ENCODE assay signal across 8 cellular contexts in the genomic region with DNA sequence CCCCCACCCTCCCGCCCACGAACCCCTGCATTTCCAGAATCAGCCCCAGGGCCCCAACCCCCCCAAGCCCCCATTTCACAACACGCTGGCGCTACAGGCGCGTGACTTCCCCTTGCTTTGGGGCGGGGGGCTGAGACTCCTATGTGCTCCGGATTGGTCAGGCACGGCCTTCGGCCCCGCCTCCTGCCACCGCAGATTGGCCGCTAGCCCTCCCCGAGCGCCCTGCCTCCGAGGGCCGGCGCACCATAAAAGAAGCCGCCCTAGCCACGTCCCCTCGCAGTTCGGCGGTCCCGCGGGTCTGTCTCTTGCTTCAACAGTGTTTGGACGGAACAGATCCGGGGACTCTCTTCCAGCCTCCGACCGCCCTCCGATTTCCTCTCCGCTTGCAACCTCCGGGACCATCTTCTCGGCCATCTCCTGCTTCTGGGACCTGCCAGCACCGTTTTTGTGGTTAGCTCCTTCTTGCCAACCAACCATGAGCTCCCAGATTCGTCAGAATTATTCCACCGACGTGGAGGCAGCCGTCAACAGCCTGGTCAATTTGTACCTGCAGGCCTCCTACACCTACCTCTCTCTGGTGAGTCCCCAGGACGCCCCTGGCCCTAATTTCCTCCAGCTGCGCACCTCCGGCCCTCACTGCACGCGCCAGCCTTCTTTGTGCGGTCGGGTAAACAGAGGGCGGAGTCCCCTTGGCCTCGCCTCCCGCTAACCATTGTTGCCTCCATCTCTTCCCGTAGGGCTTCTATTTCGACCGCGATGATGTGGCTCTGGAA. TPM values are rescaled to one million over a fixed set of nuclear protein-coding genes. Genes with fewer than 3 reads are reported as not detected.
DNase-seq lines count a peak whose midpoint lies in the region; ATAC-seq and TF ChIP-seq lines count a peak whose summit lies in the region.

A gene (plus strand): TSS at position 277 of the 773 bp plus-strand sequence. CDS start 199 bp downstream, at position 476.

- H3K4me3 Mint-ChIP-seq in activated CD4-positive, alpha-beta T cell treated with anti-CD3 and anti-CD28 coated beads for 36 hours: peak within 1 kb of the TSS; percentile 86
- peak within 1 kb of the TSS; percentile 93 for H3K4me3 Mint-ChIP-seq in chondrocyte (ENCODE audit: unreplicated experiment)

- peak; percentile 56 for ATAC-seq in HG03439 (IDR thresholded peaks at IDR 0.05; ENCODE audit: unreplicated experiment)
- peak; percentile 79 for ATAC-seq in activated CD4-positive, alpha-beta T cell treated with anti-CD3 and anti-CD28 coated beads for 36 hours

- TF ChIP-seq POLR2A in GM19099 (IDR thresholded peaks at IDR 0.05; ENCODE audit: extremely low read depth, insufficient read length, low read depth): peak; percentile 99

- intact Hi-C loops in activated CD4-positive, alpha-beta T cell treated with anti-CD3 and anti-CD28 coated beads for 36 hours (cut with DNase I, micrococcal nuclease): loop anchor here (1.0 to 10.0 kb wide), 16 partner anchors 11 to 496 kb away; a partner anchor contains a TSS

- POLR2A ChIA-PET in activated CD4-positive, alpha-beta T cell treated with anti-CD3 and anti-CD28 coated beads for 36 hours (lab: Charles Lee): interaction anchor here (0.6 kb wide), 1 partner anchor 36 kb away, joined by 4 read pairs; no protein-coding TSS in a partner anchor

- peak within 1 kb of the TSS; percentile 90 for H3K27ac Mint-ChIP-seq in activated CD4-positive, alpha-beta T cell treated with anti-CD3 and anti-CD28 coated beads for 36 hours
- H3K27ac Mint-ChIP-seq in chondrocyte (ENCODE audit: unreplicated experiment): peak within 1 kb of the TSS; percentile 96

- H3K36me3 Mint-ChIP-seq in activated CD4-positive, alpha-beta T cell treated with anti-CD3 and anti-CD28 coated beads for 36 hours (ENCODE audit: low read depth): peaks cover 55% of the 10 kb centered on the region
- peaks cover 21% of the 10 kb centered on the region for H3K36me3 Mint-ChIP-seq in chondrocyte (ENCODE audit: low read depth)

- peak; percentile 87 to 93 for DNase-seq in AML-193 (lab: John Stamatoyannopoulos, UW)
- DNase-seq in NCI-H510A treated with DMSO at 0.1 percent for 48 hours (lab: John Stamatoyannopoulos, UW): peak; percentile 87
- DNase-seq in activated CD4-positive, alpha-beta T cell treated with anti-CD3 and anti-CD28 coated beads for 36 hours: peak; percentile 95
- DNase-seq in chondrocyte (ENCODE audit: low spot score): peak; percentile 97
- peak; percentile 87 for DNase-seq in kidney glomerular epithelial cell (lab: John Stamatoyannopoulos, UW)
- DNase-seq in stimulated activated CD4-positive, alpha-beta T cell treated with anti-CD3 and anti-CD28 coated beads, Interleukin-15, amount 100 ng/mL, for 48 hours (ENCODE audit: low read depth in 2 of 2): peak; percentile 87 to 91

- no peaks in the 10 kb centered on the region for H3K27me3 Mint-ChIP-seq in activated CD4-positive, alpha-beta T cell treated with anti-CD3 and anti-CD28 coated beads for 36 hours
- no peaks in the 10 kb centered on the region for H3K27me3 Mint-ChIP-seq in chondrocyte (ENCODE audit: low read depth)

- peaks cover 53% of the 10 kb centered on the region for H3K4me1 Mint-ChIP-seq in activated CD4-positive, alpha-beta T cell treated with anti-CD3 and anti-CD28 coated beads for 36 hours
- peaks cover 63% of the 10 kb centered on the region for H3K4me1 Mint-ChIP-seq in chondrocyte (ENCODE audit: low read depth)

- TF ChIP-seq CTCF in chondrocyte (IDR thresholded peaks at IDR 0.05): no peak

- peaks cover 3% of the 10 kb centered on the region for H3K9me3 Mint-ChIP-seq in activated CD4-positive, alpha-beta T cell treated with anti-CD3 and anti-CD28 coated beads for 36 hours (ENCODE audit: low read depth)
- no peaks in the 10 kb centered on the region for H3K9me3 Mint-ChIP-seq in chondrocyte (ENCODE audit: low read depth)

- CTCF ChIA-PET in activated CD4-positive, alpha-beta T cell treated with anti-CD3 and anti-CD28 coated beads for 36 hours (lab: Charles Lee): interaction anchor here (0.7 to 2.4 kb wide), 4 partner anchors 10 to 154 kb away, joined by 3 to 12 read pairs (median 8); a partner anchor contains a TSS

RNA-seq across cellular contexts. Expression of the gene that starts here (rescaled TPM):
- total RNA-seq in activated CD4-positive, alpha-beta T cell treated with anti-CD3 and anti-CD28 coated beads for 36 hours: 1,000 to 10,000 TPM in 1 of 2 experiments, 100 to 1,000 TPM in 1; 809 to 1,111 TPM
- total RNA-seq in chondrocyte: 1,722 to 4,533 TPM (median 1,892 TPM) in 3 replicates

Comparison
In these comparisons a context has a peak if more than half of its experiments do, and no peak if none do; other contexts are left out.
1. Peak in every context shown above with its lines: DNase-seq and ATAC-seq.